In genomic region chr12:123142948-123143752, GRCh38 we compare ENCODE assay signal across 10 cellular contexts. TPM values are rescaled to one million over a fixed set of nuclear protein-coding genes. Genes with fewer than 3 reads are reported as not detected.
DNase-seq lines count a peak whose midpoint lies in the region; ATAC-seq and TF ChIP-seq lines count a peak whose summit lies in the region.
"Had no signal": no experiment of that assay in that cellular context is flagged by ENCODE, and none has a peak within 500 bp of the region (broad histone marks: within the 10 kb centered on the region; RNA-seq: fewer than 3 reads in every experiment).

No MANE protein-coding gene starts in this region.

- no peaks in the 10 kb centered on the region for H3K9me3 ChIP-seq in BLaER1
- no peaks in the 10 kb centered on the region for H3K9me3 ChIP-seq in mucosa of rectum (ENCODE audit: control insufficient read depth in 2 of 2, low read length in 2 of 2)
- H3K9me3 ChIP-seq in trophoblast cell (ENCODE audit: insufficient read depth, low read depth, low read length) = no peaks in the 10 kb centered on the region

- peaks cover 8% of the 10 kb centered on the region; the same call in 1 of the 2 replicates for H3K27me3 ChIP-seq in BLaER1
- H3K27me3 ChIP-seq in mucosa of rectum (ENCODE audit: control insufficient read depth in 2 of 2, insufficient read depth in 2 of 2, low read length in 2 of 2) = no peaks in the 10 kb centered on the region
- H3K27me3 ChIP-seq in trophoblast cell (ENCODE audit: insufficient read depth, low read length) = no peaks in the 10 kb centered on the region

- intact Hi-C loops in activated B cell treated with CpG ODN at 0.5 μM for 24 hours (cut with micrococcal nuclease) = loop anchor here (1.0 to 2.0 kb wide), 3 partner anchors 28 to 100 kb away; no protein-coding TSS in a partner anchor

- no peak overlapping the region for H2BK120ac ChIP-seq in trophoblast cell (ENCODE audit: insufficient read depth, low read length, poor library complexity)

- peak overlapping the region; percentile 80 for H3K9ac ChIP-seq in BLaER1
- peak overlapping the region in 1 of 2 donors; percentile 3 for H3K9ac ChIP-seq in mucosa of rectum (ENCODE audit: low read depth in 1 of 2, low read length in 2 of 2)
- H3K9ac ChIP-seq in trophoblast cell (ENCODE audit: low read length) = no peak overlapping the region

- H4K20me1 ChIP-seq in BLaER1 = peaks cover 7% of the 10 kb centered on the region; the same call in 1 of the 2 replicates

- no peak overlapping the region for H2AK5ac ChIP-seq in trophoblast cell (ENCODE audit: low read length)

- H3K4me3 Mint-ChIP-seq in activated B cell treated with CpG ODN at 0.5 μM for 24 hours = peak overlapping the region; percentile 53
- H3K4me3 Mint-ChIP-seq in activated naive CD4-positive, alpha-beta T cell treated with anti-CD3 and anti-CD28 coated beads, Interleukin-2, amount 10 ng/mL, durations not matched to agents 7 days and 5 days = no peak overlapping the region

- H3K14ac ChIP-seq in trophoblast cell (ENCODE audit: low read length) = no peak overlapping the region

- CTCF ChIA-PET in activated B cell treated with CpG ODN at 0.5 μM for 24 hours (lab: Charles Lee) = interaction anchor here (0.9 to 1.7 kb wide), 4 partner anchors 13 to 99 kb away, joined by 3 to 5 read pairs (median 3); no protein-coding TSS in a partner anchor
- CTCF ChIA-PET in activated naive CD4-positive, alpha-beta T cell treated with anti-CD3 and anti-CD28 coated beads, Interleukin-2, amount 10 ng/mL, durations not matched to agents 7 days and 5 days (lab: Charles Lee) = interaction anchor here (0.9 to 1.4 kb wide), 3 partner anchors 11 to 100 kb away, joined by 3 to 4 read pairs (median 4); no protein-coding TSS in a partner anchor

- H3K36me3 Mint-ChIP-seq in activated B cell treated with CpG ODN at 0.5 μM for 24 hours (ENCODE audit: low read depth) = no peaks in the 10 kb centered on the region
- peaks cover 11% of the 10 kb centered on the region for H3K36me3 Mint-ChIP-seq in activated naive CD4-positive, alpha-beta T cell treated with anti-CD3 and anti-CD28 coated beads, Interleukin-2, amount 10 ng/mL, durations not matched to agents 7 days and 5 days

- peak; percentile 90 for ATAC-seq in activated B cell treated with CpG ODN at 0.5 μM for 24 hours (ENCODE audit: low read depth)
- no peak for ATAC-seq in HG02970 (IDR thresholded peaks at IDR 0.05; ENCODE audit: low FRiP score, unreplicated experiment)

- no peak overlapping the region for H4K12ac ChIP-seq in trophoblast cell (ENCODE audit: low read depth, low read length)

- no peak overlapping the region for H2BK5ac ChIP-seq in trophoblast cell (ENCODE audit: low read depth, low read length, poor library complexity)

- WGBS in trophoblast cell (ENCODE audit: extremely low coverage, insufficient coverage, insufficient read length) = no CpG with 5 or more reads among the region's 11 CpGs

- no peaks in the 10 kb centered on the region for H3K79me2 ChIP-seq in trophoblast cell (ENCODE audit: control insufficient read depth, insufficient read depth, low read length, poor library complexity)

- no peak overlapping the region for H4K8ac ChIP-seq in trophoblast cell (ENCODE audit: low read depth, low read length)

- H2AFZ ChIP-seq in trophoblast cell (ENCODE audit: insufficient read depth, low read length, poor library complexity) = no peak overlapping the region

- no peaks in the 10 kb centered on the region for H3K9me3 Mint-ChIP-seq in activated B cell treated with CpG ODN at 0.5 μM for 24 hours
- H3K9me3 Mint-ChIP-seq in activated naive CD4-positive, alpha-beta T cell treated with anti-CD3 and anti-CD28 coated beads, Interleukin-2, amount 10 ng/mL, durations not matched to agents 7 days and 5 days = no peaks in the 10 kb centered on the region

- no peak overlapping the region for H3K18ac ChIP-seq in trophoblast cell (ENCODE audit: low read length)

- H3K27ac ChIP-seq in BLaER1 = peak overlapping the region; percentile 92
- H3K27ac ChIP-seq in mucosa of rectum (ENCODE audit: low read depth in 2 of 2, low read length in 2 of 2) = peak overlapping the region; percentile 80 to 86
- H3K27ac ChIP-seq in trophoblast cell (ENCODE audit: low read depth, low read length) = no peak overlapping the region

- H3K4me1 Mint-ChIP-seq in activated B cell treated with CpG ODN at 0.5 μM for 24 hours = peaks cover 56% of the 10 kb centered on the region
- H3K4me1 Mint-ChIP-seq in activated naive CD4-positive, alpha-beta T cell treated with anti-CD3 and anti-CD28 coated beads, Interleukin-2, amount 10 ng/mL, durations not matched to agents 7 days and 5 days = peaks cover 34% of the 10 kb centered on the region

- H3K4me2 ChIP-seq in BLaER1 = peak overlapping the region; percentile 97
- H3K4me2 ChIP-seq in trophoblast cell (ENCODE audit: low read length) = no peak overlapping the region

- H3K27ac Mint-ChIP-seq in activated B cell treated with CpG ODN at 0.5 μM for 24 hours = peak overlapping the region; percentile 62
- H3K27ac Mint-ChIP-seq in activated naive CD4-positive, alpha-beta T cell treated with anti-CD3 and anti-CD28 coated beads, Interleukin-2, amount 10 ng/mL, durations not matched to agents 7 days and 5 days = no peak overlapping the region

- DNase-seq in NAMALWA (ENCODE audit: low spot score) (peak; percentile 55), activated B cell treated with CpG ODN at 0.5 μM for 24 hours (peak; percentile 33), trophoblast cell (no peak), HPDE6-E6E7 (ENCODE audit: extremely low spot score) (no peak)
- DNase-seq in activated naive CD4-positive, alpha-beta T cell treated with anti-CD3 and anti-CD28 coated beads, Interleukin-2, amount 10 ng/mL, durations not matched to agents 7 days and 5 days = no peak
- DNase-seq: amniotic stem cell, HCEC 1CT had no signal

- peaks cover 85% of the 10 kb centered on the region for H3K4me1 ChIP-seq in BLaER1
- peaks cover 32 to 44% of the 10 kb centered on the region in 2 donors for H3K4me1 ChIP-seq in mucosa of rectum (ENCODE audit: control insufficient read depth in 2 of 2, insufficient read depth in 2 of 2, low read length in 2 of 2)
- peaks cover 7 to 14% of the 10 kb centered on the region in 2 experiments for H3K4me1 ChIP-seq in trophoblast cell (ENCODE audit: control insufficient read depth in 1 of 2, insufficient read depth in 2 of 2, low read length in 2 of 2)

- H3K36me3 ChIP-seq in BLaER1 (0 out of 2 replicates have a peak, but pooled peaks cover 7% of the 10 kb centered on the region), mucosa of rectum (ENCODE audit: control insufficient read depth in 2 of 2, insufficient read depth in 2 of 2, low read length in 2 of 2) (no peaks in the 10 kb centered on the region), trophoblast cell (ENCODE audit: control insufficient read depth in 1 of 2, insufficient read depth in 2 of 2, low read length in 2 of 2) (no peaks in the 10 kb centered on the region)

- H3K79me1 ChIP-seq in trophoblast cell (ENCODE audit: low read length) = no peaks in the 10 kb centered on the region

- H3K27me3 Mint-ChIP-seq in activated B cell treated with CpG ODN at 0.5 μM for 24 hours = no peaks in the 10 kb centered on the region
- no peaks in the 10 kb centered on the region for H3K27me3 Mint-ChIP-seq in activated naive CD4-positive, alpha-beta T cell treated with anti-CD3 and anti-CD28 coated beads, Interleukin-2, amount 10 ng/mL, durations not matched to agents 7 days and 5 days

- H2BK12ac ChIP-seq in trophoblast cell (ENCODE audit: low read length) = no peak overlapping the region

- no peak for TF ChIP-seq CTCF in activated B cell treated with CpG ODN at 0.5 μM for 24 hours (IDR thresholded peaks at IDR 0.05)

- H3K4ac ChIP-seq in trophoblast cell (ENCODE audit: low read depth, low read length) = no peak overlapping the region

- H3K23ac ChIP-seq in trophoblast cell (ENCODE audit: low read length) = no peak overlapping the region

- H4K91ac ChIP-seq in trophoblast cell (ENCODE audit: low read depth, low read length) = no peak overlapping the region

- peak overlapping the region; percentile 57 for H3K4me3 ChIP-seq in BLaER1
- no peak overlapping the region for H3K4me3 ChIP-seq in mucosa of rectum (ENCODE audit: low read length in 2 of 2)
- no peak overlapping the region for H3K4me3 ChIP-seq in trophoblast cell (ENCODE audit: low read depth, low read length)

- POLR2A ChIA-PET in activated B cell treated with CpG ODN at 0.5 μM for 24 hours (lab: Charles Lee) = interaction anchor here (0.6 to 2.3 kb wide), 13 partner anchors 9 to 1528 kb away, joined by 3 to 15 read pairs (median 5); partner anchors contain the start of genes MPHOSPH9 and MTRFR

RNA-seq across cellular contexts. Expression of gene PITPNM2, which starts 7.7 kb away (rescaled TPM):
- 12.9 and 13.7 TPM in 2 replicates for total RNA-seq in activated B cell treated with CpG ODN at 0.5 μM for 24 hours
- polyA plus RNA-seq in trophoblast cell (2013) = 4.4 and 4.5 TPM in 2 replicates

Comparison
In these comparisons a context has a peak if more than half of its experiments do, and no peak if none do; other contexts are left out.
1. DNase-seq: peak in NAMALWA (single experiment) and activated B cell treated with CpG ODN at 0.5 μM for 24 hours (single experiment); none in trophoblast cell (0 of 2), HPDE6-E6E7 (single experiment) and activated naive CD4-positive, alpha-beta T cell treated with anti-CD3 and anti-CD28 coated beads, Interleukin-2, amount 10 ng/mL, durations not matched to agents 7 days and 5 days (single experiment).